1 cellular context compared by ENCODE assay signal in the genomic region with DNA sequence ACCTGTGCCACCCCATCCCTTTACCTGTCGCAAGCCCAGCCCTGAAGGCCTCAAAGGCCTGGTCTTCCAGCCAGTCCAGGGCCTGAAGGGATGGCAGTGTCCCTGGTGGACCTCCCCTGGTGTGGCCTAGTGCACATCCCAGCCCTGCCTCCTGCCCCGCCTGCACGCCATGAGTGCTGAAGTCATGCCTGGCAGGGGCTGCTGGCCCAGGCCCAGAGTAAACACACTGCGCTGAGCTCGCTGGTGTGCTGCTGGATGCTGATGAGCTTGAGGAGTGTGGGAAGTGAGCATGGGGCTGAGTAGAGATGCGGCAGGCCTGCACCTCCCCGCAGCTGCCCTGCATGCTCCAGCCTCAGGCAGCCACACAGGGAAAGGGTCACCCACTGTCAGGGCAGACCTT.
TF ChIP-seq lines count a peak whose summit lies in the region.

No MANE protein-coding gene starts in this region.

TF ChIP-seq in HEK293, 187 proteins besides CTCF, POLR2A, EP300 and RAD21 (continued from another document):
- TF ChIP-seq, protein P1, sequence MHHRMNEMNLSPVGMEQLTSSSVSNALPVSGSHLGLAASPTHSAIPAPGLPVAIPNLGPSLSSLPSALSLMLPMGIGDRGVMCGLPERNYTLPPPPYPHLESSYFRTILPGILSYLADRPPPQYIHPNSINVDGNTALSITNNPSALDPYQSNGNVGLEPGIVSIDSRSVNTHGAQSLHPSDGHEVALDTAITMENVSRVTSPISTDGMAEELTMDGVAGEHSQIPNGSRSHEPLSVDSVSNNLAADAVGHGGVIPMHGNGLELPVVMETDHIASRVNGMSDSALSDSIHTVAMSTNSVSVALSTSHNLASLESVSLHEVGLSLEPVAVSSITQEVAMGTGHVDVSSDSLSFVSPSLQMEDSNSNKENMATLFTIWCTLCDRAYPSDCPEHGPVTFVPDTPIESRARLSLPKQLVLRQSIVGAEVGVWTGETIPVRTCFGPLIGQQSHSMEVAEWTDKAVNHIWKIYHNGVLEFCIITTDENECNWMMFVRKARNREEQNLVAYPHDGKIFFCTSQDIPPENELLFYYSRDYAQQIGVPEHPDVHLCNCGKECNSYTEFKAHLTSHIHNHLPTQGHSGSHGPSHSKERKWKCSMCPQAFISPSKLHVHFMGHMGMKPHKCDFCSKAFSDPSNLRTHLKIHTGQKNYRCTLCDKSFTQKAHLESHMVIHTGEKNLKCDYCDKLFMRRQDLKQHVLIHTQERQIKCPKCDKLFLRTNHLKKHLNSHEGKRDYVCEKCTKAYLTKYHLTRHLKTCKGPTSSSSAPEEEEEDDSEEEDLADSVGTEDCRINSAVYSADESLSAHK (tag by site-specific recombination; IDR thresholded peaks at IDR 0.05) = peak; percentile 36; the same call in 1 of the 2 replicates
- TF ChIP-seq, protein P2, sequence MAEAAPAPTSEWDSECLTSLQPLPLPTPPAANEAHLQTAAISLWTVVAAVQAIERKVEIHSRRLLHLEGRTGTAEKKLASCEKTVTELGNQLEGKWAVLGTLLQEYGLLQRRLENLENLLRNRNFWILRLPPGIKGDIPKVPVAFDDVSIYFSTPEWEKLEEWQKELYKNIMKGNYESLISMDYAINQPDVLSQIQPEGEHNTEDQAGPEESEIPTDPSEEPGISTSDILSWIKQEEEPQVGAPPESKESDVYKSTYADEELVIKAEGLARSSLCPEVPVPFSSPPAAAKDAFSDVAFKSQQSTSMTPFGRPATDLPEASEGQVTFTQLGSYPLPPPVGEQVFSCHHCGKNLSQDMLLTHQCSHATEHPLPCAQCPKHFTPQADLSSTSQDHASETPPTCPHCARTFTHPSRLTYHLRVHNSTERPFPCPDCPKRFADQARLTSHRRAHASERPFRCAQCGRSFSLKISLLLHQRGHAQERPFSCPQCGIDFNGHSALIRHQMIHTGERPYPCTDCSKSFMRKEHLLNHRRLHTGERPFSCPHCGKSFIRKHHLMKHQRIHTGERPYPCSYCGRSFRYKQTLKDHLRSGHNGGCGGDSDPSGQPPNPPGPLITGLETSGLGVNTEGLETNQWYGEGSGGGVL (tag by site-specific recombination; IDR thresholded peaks at IDR 0.05) = no peak
- TF ChIP-seq EGR2 (tag by site-specific recombination; IDR thresholded peaks at IDR 0.05; ENCODE audit: low read depth) (peak; percentile 46), ZNF785 (tag by site-specific recombination; IDR thresholded peaks at IDR 0.05) (no peak), ZXDB (tag by site-specific recombination; IDR thresholded peaks at IDR 0.05) (peak; percentile 100), ZNF274 (IDR thresholded peaks at IDR 0.05; ENCODE audit: low read length) (no peak), ZNF274 (tag by site-specific recombination; IDR thresholded peaks at IDR 0.05; ENCODE audit: borderline replicate concordance) (no peak), ZNF266 (tag by site-specific recombination; IDR thresholded peaks at IDR 0.05; ENCODE audit: low read depth) (no peak), ZNF510 (tag by site-specific recombination; IDR thresholded peaks at IDR 0.05; ENCODE audit: insufficient replicate concordance) (no peak), RBAK (tag by site-specific recombination; IDR thresholded peaks at IDR 0.05) (no peak), OSR2 (tag by site-specific recombination; IDR thresholded peaks at IDR 0.05) (peak; percentile 56; the same call in 1 of the 2 replicates), ZNF426 (tag by site-specific recombination; IDR thresholded peaks at IDR 0.05) (no peak), ZBTB20 (tag by site-specific recombination; IDR thresholded peaks at IDR 0.05) (peak; percentile 62; the same call in 1 of the 2 replicates), ZNF561 (tag by site-specific recombination; IDR thresholded peaks at IDR 0.05; ENCODE audit: borderline replicate concordance) (peak; percentile 71; the same call in 1 of the 2 replicates), ZNF223 (tag by site-specific recombination; IDR thresholded peaks at IDR 0.05) (peak; percentile 83; the same call in 1 of the 2 replicates), ZNF843 (tag by site-specific recombination; IDR thresholded peaks at IDR 0.05) (peak; percentile 60; the same call in 1 of the 2 replicates), ZNF544 (tag by site-specific recombination; IDR thresholded peaks at IDR 0.05) (no peak), ZNF146 (tag by site-specific recombination; IDR thresholded peaks at IDR 0.05) (no peak), TCF7L2 (IDR thresholded peaks at IDR 0.05; ENCODE audit: borderline replicate concordance, low read depth, low read length) (no peak), ZIC2 (tag by site-specific recombination; IDR thresholded peaks at IDR 0.05) (peak; percentile 100), ZNF677 (tag by site-specific recombination; IDR thresholded peaks at IDR 0.05) (no peak), ZSCAN23 (tag by site-specific recombination; IDR thresholded peaks at IDR 0.05) (no peak)
- TF ChIP-seq, protein P3, sequence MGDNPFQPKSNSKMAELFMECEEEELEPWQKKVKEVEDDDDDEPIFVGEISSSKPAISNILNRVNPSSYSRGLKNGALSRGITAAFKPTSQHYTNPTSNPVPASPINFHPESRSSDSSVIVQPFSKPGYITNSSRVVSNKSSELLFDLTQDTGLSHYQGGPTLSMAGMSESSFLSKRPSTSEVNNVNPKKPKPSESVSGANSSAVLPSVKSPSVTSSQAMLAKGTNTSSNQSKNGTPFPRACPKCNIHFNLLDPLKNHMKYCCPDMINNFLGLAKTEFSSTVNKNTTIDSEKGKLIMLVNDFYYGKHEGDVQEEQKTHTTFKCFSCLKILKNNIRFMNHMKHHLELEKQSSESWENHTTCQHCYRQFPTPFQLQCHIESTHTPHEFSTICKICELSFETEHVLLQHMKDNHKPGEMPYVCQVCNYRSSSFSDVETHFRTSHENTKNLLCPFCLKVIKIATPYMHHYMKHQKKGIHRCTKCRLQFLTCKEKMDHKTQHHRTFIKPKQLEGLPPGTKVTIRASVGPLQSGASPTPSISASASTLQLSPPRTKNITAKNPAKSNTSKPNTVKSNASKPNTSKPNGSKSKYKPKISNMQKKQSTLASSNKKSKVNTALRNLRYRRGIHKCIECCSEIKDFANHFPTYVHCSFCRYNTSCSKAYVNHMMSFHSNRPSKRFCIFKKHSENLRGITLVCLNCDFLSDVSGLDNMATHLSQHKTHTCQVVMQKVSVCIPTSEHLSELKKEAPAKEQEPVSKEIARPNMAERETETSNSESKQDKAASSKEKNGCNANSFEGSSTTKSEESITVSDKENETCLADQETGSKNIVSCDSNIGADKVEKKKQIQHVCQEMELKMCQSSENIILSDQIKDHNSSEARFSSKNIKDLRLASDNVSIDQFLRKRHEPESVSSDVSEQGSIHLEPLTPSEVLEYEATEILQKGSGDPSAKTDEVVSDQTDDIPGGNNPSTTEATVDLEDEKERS (tag by site-specific recombination; IDR thresholded peaks at IDR 0.05) = no peak
- TF ChIP-seq, protein P4, sequence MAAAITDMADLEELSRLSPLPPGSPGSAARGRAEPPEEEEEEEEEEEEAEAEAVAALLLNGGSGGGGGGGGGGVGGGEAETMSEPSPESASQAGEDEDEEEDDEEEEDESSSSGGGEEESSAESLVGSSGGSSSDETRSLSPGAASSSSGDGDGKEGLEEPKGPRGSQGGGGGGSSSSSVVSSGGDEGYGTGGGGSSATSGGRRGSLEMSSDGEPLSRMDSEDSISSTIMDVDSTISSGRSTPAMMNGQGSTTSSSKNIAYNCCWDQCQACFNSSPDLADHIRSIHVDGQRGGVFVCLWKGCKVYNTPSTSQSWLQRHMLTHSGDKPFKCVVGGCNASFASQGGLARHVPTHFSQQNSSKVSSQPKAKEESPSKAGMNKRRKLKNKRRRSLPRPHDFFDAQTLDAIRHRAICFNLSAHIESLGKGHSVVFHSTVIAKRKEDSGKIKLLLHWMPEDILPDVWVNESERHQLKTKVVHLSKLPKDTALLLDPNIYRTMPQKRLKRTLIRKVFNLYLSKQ (tag by site-specific recombination; IDR thresholded peaks at IDR 0.05; ENCODE audit: borderline replicate concordance) = no peak
- TF ChIP-seq, protein P5, sequence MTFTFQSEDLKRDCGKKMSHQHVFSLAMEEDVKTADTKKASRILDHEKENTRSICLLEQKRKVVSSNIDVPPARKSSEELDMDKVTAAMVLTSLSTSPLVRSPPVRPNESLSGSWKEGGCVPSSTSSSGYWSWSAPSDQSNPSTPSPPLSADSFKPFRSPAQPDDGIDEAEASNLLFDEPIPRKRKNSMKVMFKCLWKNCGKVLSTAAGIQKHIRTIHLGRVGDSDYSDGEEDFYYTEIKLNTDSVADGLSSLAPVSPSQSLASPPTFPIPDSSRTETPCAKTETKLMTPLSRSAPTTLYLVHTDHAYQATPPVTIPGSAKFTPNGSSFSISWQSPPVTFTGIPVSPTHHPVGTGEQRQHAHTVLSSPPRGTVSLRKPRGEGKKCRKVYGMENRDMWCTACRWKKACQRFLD (tag by site-specific recombination; IDR thresholded peaks at IDR 0.05) = no peak
- TF ChIP-seq, protein P6, sequence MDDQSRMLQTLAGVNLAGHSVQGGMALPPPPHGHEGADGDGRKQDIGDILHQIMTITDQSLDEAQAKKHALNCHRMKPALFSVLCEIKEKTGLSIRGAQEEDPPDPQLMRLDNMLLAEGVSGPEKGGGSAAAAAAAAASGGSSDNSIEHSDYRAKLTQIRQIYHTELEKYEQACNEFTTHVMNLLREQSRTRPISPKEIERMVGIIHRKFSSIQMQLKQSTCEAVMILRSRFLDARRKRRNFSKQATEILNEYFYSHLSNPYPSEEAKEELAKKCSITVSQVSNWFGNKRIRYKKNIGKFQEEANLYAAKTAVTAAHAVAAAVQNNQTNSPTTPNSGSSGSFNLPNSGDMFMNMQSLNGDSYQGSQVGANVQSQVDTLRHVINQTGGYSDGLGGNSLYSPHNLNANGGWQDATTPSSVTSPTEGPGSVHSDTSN (CRISPR knock-in tag; IDR thresholded peaks at IDR 0.05) = peak; percentile 88
- TF ChIP-seq, protein P7, sequence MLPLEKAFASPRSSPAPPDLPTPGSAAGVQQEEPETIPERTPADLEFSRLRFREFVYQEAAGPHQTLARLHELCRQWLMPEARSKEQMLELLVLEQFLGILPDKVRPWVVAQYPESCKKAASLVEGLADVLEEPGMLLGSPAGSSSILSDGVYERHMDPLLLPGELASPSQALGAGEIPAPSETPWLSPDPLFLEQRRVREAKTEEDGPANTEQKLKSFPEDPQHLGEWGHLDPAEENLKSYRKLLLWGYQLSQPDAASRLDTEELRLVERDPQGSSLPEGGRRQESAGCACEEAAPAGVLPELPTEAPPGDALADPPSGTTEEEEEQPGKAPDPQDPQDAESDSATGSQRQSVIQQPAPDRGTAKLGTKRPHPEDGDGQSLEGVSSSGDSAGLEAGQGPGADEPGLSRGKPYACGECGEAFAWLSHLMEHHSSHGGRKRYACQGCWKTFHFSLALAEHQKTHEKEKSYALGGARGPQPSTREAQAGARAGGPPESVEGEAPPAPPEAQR (tag by site-specific recombination; IDR thresholded peaks at IDR 0.05) = no peak
